Comparison of ENCODE assay signal across 14 cellular contexts in genomic region chr10:88980836-88981235, GRCh38. TPM values are rescaled to one million over a fixed set of nuclear protein-coding genes. Genes with fewer than 3 reads are reported as not detected.
DNase-seq lines count a peak whose midpoint lies in the region; ATAC-seq and TF ChIP-seq lines count a peak whose summit lies in the region.
"Had no signal": no experiment of that assay in that cellular context is flagged by ENCODE, and none has a peak within 500 bp of the region (broad histone marks: within the 10 kb centered on the region; RNA-seq: fewer than 3 reads in every experiment).

No MANE protein-coding gene starts in this region.

- H3K4me1 ChIP-seq in thoracic aorta (ENCODE audit: control insufficient read depth in 1 of 2, low read depth in 2 of 2): peaks cover 32 to 79% of the 10 kb centered on the region in 2 donors

- H3K27me3 ChIP-seq in thoracic aorta (replicated peaks; ENCODE audit: insufficient read depth): no peaks in the 10 kb centered on the region

- no peaks in the 10 kb centered on the region for H3K36me3 Mint-ChIP-seq in nephron (ENCODE audit: low read depth)
- H3K36me3 Mint-ChIP-seq: brain had no signal

- no peaks in the 10 kb centered on the region for H3K9me3 ChIP-seq in thoracic aorta

- H3K4me1 Mint-ChIP-seq in nephron: peaks cover 40% of the 10 kb centered on the region

- ATAC-seq in thoracic aorta (ENCODE audit: insufficient number of reproducible peaks, low FRiP score, low read depth): peak; percentile 55
- no peak for ATAC-seq in HG03460 (IDR thresholded peaks at IDR 0.05; ENCODE audit: unreplicated experiment)
- ATAC-seq in GM18498 (IDR thresholded peaks at IDR 0.05; ENCODE audit: unreplicated experiment): no peak

- H3K4me3 ChIP-seq in fibroblast of mammary gland (ENCODE audit: control insufficient read depth, low read depth, low read length) (no peak overlapping the region), thoracic aorta (peak overlapping the region; percentile 48)

- TF ChIP-seq CTCF in fibroblast of mammary gland (conservative IDR thresholded peaks at IDR 0.05; ENCODE audit: control insufficient read depth, insufficient read depth, low read depth, low read length) (no peak), nephron (IDR thresholded peaks at IDR 0.05; ENCODE audit: unreplicated experiment in 3 of 3) (no peak), thoracic aorta (IDR thresholded peaks at IDR 0.05) (no peak)

- H3K36me3 ChIP-seq in thoracic aorta: no peaks in the 10 kb centered on the region

- H3K4me3 Mint-ChIP-seq in nephron: no peak overlapping the region
- H3K4me3 Mint-ChIP-seq: brain had no signal

- peak overlapping the region in 2 of 3 experiments; percentile 8 to 80 for H3K27ac Mint-ChIP-seq in nephron

- H3K9me3 Mint-ChIP-seq in nephron: no peaks in the 10 kb centered on the region

- DNase-seq in RPMI7951 (ENCODE audit: low read depth): peak; percentile 35
- peak; percentile 35 for DNase-seq in fibroblast of mammary gland (ENCODE audit: low read depth)
- no peak for DNase-seq in thoracic aorta (ENCODE audit: low spot score)
- no peak for DNase-seq in C1 segment of cervical spinal cord (lab: John Stamatoyannopoulos, UW)
- DNase-seq in NCI-H774 (lab: John Stamatoyannopoulos, UW): no peak
- DNase-seq: Kasumi-1, mesenchymal stem cell, NCI-H146, NCI-H446 treated with DMSO at 0.1 percent for 48 hours, SW 1271 had no signal

- H3K27ac ChIP-seq in thoracic aorta: peak overlapping the region; percentile 89 to 93

- H3K27me3 Mint-ChIP-seq in nephron (ENCODE audit: low read depth): peaks cover 4% of the 10 kb centered on the region

RNA-seq across cellular contexts. Expression of gene FAS, which starts 9.8 kb away (rescaled TPM):
- total RNA-seq in RPMI7951 (2014; rRNA removed; shearing (Covaris generic)): 17.7 and 24.9 TPM in 2 replicates
- 10 to 100 TPM; 24.0 to 32.6 TPM for total RNA-seq in thoracic aorta

RNA-seq across cellular contexts. Expression of gene ACTA2, which starts 28.3 kb away (rescaled TPM):
- 29.9 and 50.3 TPM in 2 replicates for total RNA-seq in RPMI7951 (2014; rRNA removed; shearing (Covaris generic))
- total RNA-seq in thoracic aorta: over 10,000 TPM in 1 of 2 donors, 1,000 to 10,000 TPM in 1; 4,797 to 12,240 TPM

Comparison
In these comparisons a context has a peak if more than half of its experiments do, and no peak if none do; other contexts are left out.
1. DNase-seq: peak in RPMI7951 (single experiment) and fibroblast of mammary gland (single experiment); none in thoracic aorta (single experiment), C1 segment of cervical spinal cord (0 of 14) and NCI-H774 (single experiment).
2. RNA of gene ACTA2, which starts 28.3 kb away (total RNA-seq): 4,797 to 12,240 TPM in thoracic aorta; 29.9 to 50.3 TPM in RPMI7951; every median in the first group is over 10 times any median in the second.